Comparison of ENCODE assay signal across 22 cellular contexts in genomic region chr10:22459496-22459895, GRCh38.
A peak's percentile ranks its signal among the peaks of the same experiment; 100 is the strongest.
DNase-seq lines count a peak whose midpoint lies in the region; ATAC-seq and TF ChIP-seq lines count a peak whose summit lies in the region.
"Had no signal": no experiment of that assay in that cellular context is flagged by ENCODE, and none has a peak within 500 bp of the region (broad histone marks: within the 10 kb centered on the region; RNA-seq: fewer than 3 reads in every experiment).

No MANE protein-coding gene starts in this region.

- ATAC-seq in left ventricle myocardium superior = no peak
- no peak for ATAC-seq in GM18502 (IDR thresholded peaks at IDR 0.05; ENCODE audit: poor library complexity, unreplicated experiment)
- ATAC-seq: CD8-positive, alpha-beta T cell; HCT116; PC-3; T-cell had no signal

- DNase-seq in DMS 273 (lab: John Stamatoyannopoulos, UW; ENCODE audit: unreplicated experiment) = peak; percentile 43
- DNase-seq in DMS 273 treated with DMSO at 0.1 percent for 48 hours (lab: John Stamatoyannopoulos, UW) = no peak
- DNase-seq in RPMI7951 (ENCODE audit: low read depth) = peak; percentile 60
- DNase-seq in glutamatergic neuron = no peak
- no peak for DNase-seq in NCI-H2196 treated with DMSO at 0.1 percent for 48 hours (lab: John Stamatoyannopoulos, UW; ENCODE audit: unreplicated experiment)
- no peak for DNase-seq in GF-D8 (lab: John Stamatoyannopoulos, UW)
- DNase-seq in left ventricle myocardium superior = no peak
- DNase-seq: Caco-2; CD8-positive, alpha-beta T cell; DMS79 treated with DMSO at 0.1 percent for 48 hours; NCI-H1092; NCI-H1417 treated with DMSO at 0.1 percent for 48 hours; NCI-H187; NCI-H2081 treated with DMSO at 0.1 percent for 48 hours; NCI-H2171 treated with DMSO at 0.1 percent for 48 hours; NCI-H774; PC-3; Right ventricle myocardium superior; T-cell had no signal

- intact Hi-C loops in left ventricle myocardium superior (cut with micrococcal nuclease) = no loop called here

- peaks cover 14% of the 10 kb centered on the region for H3K4me1 Mint-ChIP-seq in glutamatergic neuron (ENCODE audit: low read depth, unreplicated experiment)

- no peaks in the 10 kb centered on the region for H3K36me3 Mint-ChIP-seq in glutamatergic neuron (ENCODE audit: unreplicated experiment)
- H3K36me3 Mint-ChIP-seq: CD8-positive, alpha-beta T cell; T-cell had no signal

- H3K9me3 Mint-ChIP-seq in glutamatergic neuron (ENCODE audit: unreplicated experiment) = no peaks in the 10 kb centered on the region
- H3K9me3 Mint-ChIP-seq: CD8-positive, alpha-beta T cell had no signal

- no peaks in the 10 kb centered on the region for H3K27me3 Mint-ChIP-seq in glutamatergic neuron (ENCODE audit: unreplicated experiment)
- H3K27me3 Mint-ChIP-seq: B cell had no signal

- TF ChIP-seq CTCF in glutamatergic neuron (IDR thresholded peaks at IDR 0.05; ENCODE audit: partially characterized antibody, unreplicated experiment) = no peak

- no peak overlapping the region for H3K4me3 Mint-ChIP-seq in glutamatergic neuron (ENCODE audit: unreplicated experiment)
- H3K4me3 Mint-ChIP-seq: B cell; CD8-positive, alpha-beta T cell; T-cell had no signal

- peak overlapping the region; percentile 10 for H3K27ac Mint-ChIP-seq in glutamatergic neuron (ENCODE audit: unreplicated experiment)
- H3K27ac Mint-ChIP-seq: B cell; CD8-positive, alpha-beta T cell; T-cell had no signal

Comparison
In these comparisons a context has a peak if more than half of its experiments do, and no peak if none do; other contexts are left out.
1. DNase-seq: peak in DMS 273 (single experiment) and RPMI7951 (single experiment); none in DMS 273 treated with DMSO at 0.1 percent for 48 hours (single experiment), glutamatergic neuron (single experiment), NCI-H2196 treated with DMSO at 0.1 percent for 48 hours (single experiment), GF-D8 (single experiment) and left ventricle myocardium superior (single experiment).